Comparison of ENCODE assay signal across 19 cellular contexts in the genomic region with DNA sequence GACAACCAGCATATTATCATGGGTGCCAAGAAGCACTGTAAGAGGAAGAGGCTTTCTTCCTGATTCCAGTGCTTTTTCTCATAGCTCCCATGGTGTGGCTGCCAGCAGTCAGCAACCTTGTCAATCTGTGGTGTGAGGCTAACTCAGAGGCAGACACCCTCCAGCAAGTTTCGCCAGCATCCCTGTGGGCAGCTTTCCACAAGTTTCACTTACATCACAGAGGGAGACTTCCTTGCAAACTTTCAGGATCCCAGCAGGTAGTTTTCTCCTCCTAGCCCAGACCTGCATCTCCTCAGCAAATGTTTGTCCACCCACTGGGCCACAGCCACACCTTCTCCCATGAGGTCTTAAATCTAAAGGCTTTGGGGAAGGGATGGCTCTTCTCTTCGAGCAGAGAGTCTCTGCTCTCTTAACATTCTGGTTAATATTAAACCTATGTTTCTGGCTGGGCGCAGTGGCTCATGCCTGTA. TPM values are rescaled to one million over a fixed set of nuclear protein-coding genes. Genes with fewer than 3 reads are reported as not detected.
DNase-seq lines count a peak whose midpoint lies in the region; ATAC-seq, FAIRE-seq and TF ChIP-seq lines count a peak whose summit lies in the region.
"Had no signal": no experiment of that assay in that cellular context is flagged by ENCODE, and none has a peak within 500 bp of the region (broad histone marks: within the 10 kb centered on the region; RNA-seq: fewer than 3 reads in every experiment).

No MANE protein-coding gene starts in this region.

- H3K36me3 ChIP-seq in body of pancreas (replicated peaks in 1 of 2; ENCODE audit: insufficient read depth in 1 of 2, low read depth in 2 of 2), result no peaks in the 10 kb centered on the region
- H3K36me3 ChIP-seq: tibial artery had no signal

- no peak for TF ChIP-seq POLR2A in body of pancreas (IDR thresholded peaks at IDR 0.05)

- 45 to 56% methylated on average over 3 of the region's 3 CpGs for WGBS in body of pancreas, 2 donors

- H3K9me3 ChIP-seq in body of pancreas, result no peaks in the 10 kb centered on the region
- H3K9me3 ChIP-seq: tibial artery had no signal

- ATAC-seq in body of pancreas (peak; percentile 40), HG03354 (IDR thresholded peaks at IDR 0.05; ENCODE audit: poor library complexity, severe bottlenecking, unreplicated experiment) (no peak), GM18498 (IDR thresholded peaks at IDR 0.05; ENCODE audit: unreplicated experiment) (no peak)
- ATAC-seq: activated CD8-positive, alpha-beta memory T cell treated with anti-CD3 and anti-CD28 coated beads, Interleukin-2, amount 10 ng/mL, durations not matched to agents 7 days and 5 days had no signal

- H3K4me1 ChIP-seq in body of pancreas, result peaks cover 5% of the 10 kb centered on the region
- H3K4me1 ChIP-seq: tibial artery had no signal

- H3K27me3 ChIP-seq in body of pancreas, result no peaks in the 10 kb centered on the region
- H3K27me3 ChIP-seq: tibial artery had no signal

- no peak for TF ChIP-seq CTCF in body of pancreas (IDR thresholded peaks at IDR 0.05)

- peak overlapping the region in 2 of 4 donors; percentile 9 to 50 for H3K27ac ChIP-seq in body of pancreas
- H3K27ac ChIP-seq: tibial artery had no signal

- DNase-seq in LoVo (ENCODE audit: low spot score) (peak; percentile 12), body of pancreas (peak in 2 of 4 donors; percentile 10 to 17), iPS-NIHi7 (ENCODE audit: extremely low spot score) (peak; percentile 58), SK-N-DZ (ENCODE audit: low spot score) (no peak), frontal cortex (ENCODE audit: low spot score in 2 of 2) (no peak)
- DNase-seq: activated CD4-positive, CD25-positive, alpha-beta regulatory T cell treated with anti-CD3 and anti-CD28 coated beads, Interleukin-2, amount 50 U/mL, for 72 hours; activated CD8-positive, alpha-beta memory T cell treated with anti-CD3 and anti-CD28 coated beads, Interleukin-2, amount 10 ng/mL, durations not matched to agents 7 days and 5 days; C1 segment of cervical spinal cord; DMS 273 treated with DMSO at 0.1 percent for 48 hours; Kasumi-1; NCI-H1417 treated with DMSO at 0.1 percent for 48 hours; NCI-H2227 treated with DMSO at 0.1 percent for 48 hours; nephron progenitor cell; stimulated activated CD4-positive, alpha-beta T cell treated with anti-CD3 and anti-CD28 coated beads, Interleukin-15, amount 100 ng/mL, for 24 hours; stimulated activated naive CD4-positive, alpha-beta T cell; tibial artery had no signal

- no peak overlapping the region for H3K4me3 ChIP-seq in body of pancreas
- H3K4me3 ChIP-seq: tibial artery had no signal

- intact Hi-C loops in body of pancreas (cut with DNase I), result no loop called here

- FAIRE-seq in frontal cortex (lab: Jason Lieb, UNC), result no peak

RNA-seq across cellular contexts. Expression of a gene that starts 9.1 kb away (rescaled TPM):
- 10 to 100 TPM in 1 of 2 donors, 1 to 10 TPM in 1; 7.8 to 11.2 TPM for total RNA-seq in body of pancreas
- 0.02 and 0.03 TPM in 2 replicates for polyA plus RNA-seq in SK-N-DZ (2014; cell fraction: cytosol; rRNA removed)
- not detected in 2 replicates for polyA plus RNA-seq in SK-N-DZ (2014; cell fraction: nucleus; rRNA removed)
- 11.4 TPM for total RNA-seq in frontal cortex
- total RNA-seq: activated T-helper 2 cell treated with anti-CD3 and anti-CD28 coated beads, Interferon-gamma antibody, Interleukin-2, Interleukin-4, amounts not matched to agents 10 μg/mL and 5 μg/mL and 100 μg/mL, durations not matched to agents 14 hours and 24 hours and 36 hours had no signal

Comparison
In these comparisons a context has a peak if more than half of its experiments do, and no peak if none do; other contexts are left out.
1. DNase-seq: peak in LoVo (single experiment) and iPS-NIHi7 (single experiment); none in SK-N-DZ (single experiment) and frontal cortex (0 of 2).